ENCODE assay signal across 8 cellular contexts in the genomic region with DNA sequence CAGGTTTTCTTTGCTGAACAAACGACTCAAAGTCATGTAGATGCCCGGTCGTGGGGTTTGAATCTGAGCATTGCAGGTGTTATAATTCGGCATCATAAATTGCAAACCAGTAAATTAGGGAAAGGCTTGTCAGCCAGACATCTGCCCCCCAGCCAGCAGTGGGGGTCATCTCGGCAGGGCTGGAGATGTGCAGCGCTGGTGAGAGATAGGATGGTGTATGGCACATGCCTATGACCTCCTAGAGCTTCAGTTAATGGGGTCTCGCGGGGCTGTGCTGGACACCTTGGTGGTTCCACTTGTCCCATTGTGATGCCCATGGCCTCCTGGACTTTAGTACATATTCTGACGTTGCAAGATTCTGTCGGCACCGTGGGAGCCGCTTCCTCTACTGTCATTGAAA.
DNase-seq lines count a peak whose midpoint lies in the region; ATAC-seq and TF ChIP-seq lines count a peak whose summit lies in the region.
"Not testable (repeated sequence)": the region's sequence is repeated elsewhere in the genome, so short reads cannot be mapped to it uniquely, and the experiment has no call there.

No MANE protein-coding gene starts in this region.

- peak overlapping the region; percentile 49; the same call in 1 of the 2 replicates for H2AFZ ChIP-seq in KMS-11 (ENCODE audit: low read depth)

- peak; percentile 40 for TF ChIP-seq CTCF in CD14-positive monocyte (IDR thresholded peaks at IDR 0.05)
- not testable (repeated sequence) for TF ChIP-seq CTCF in KMS-11 (conservative IDR thresholded peaks at IDR 0.05; ENCODE audit: low read depth, low read length)
- TF ChIP-seq CTCF in endothelial cell (IDR thresholded peaks at IDR 0.05; ENCODE audit: unreplicated experiment) = peak; percentile 47
- peak; percentile 7 for TF ChIP-seq CTCF in nephron progenitor cell (IDR thresholded peaks at IDR 0.05)

- intact Hi-C loops in CD14-positive monocyte (cut with micrococcal nuclease); activated CD4-positive, alpha-beta T cell treated with anti-CD3 and anti-CD28 coated beads for 36 hours (cut with DNase I, micrococcal nuclease): not testable (repeated sequence)

- POLR2A ChIA-PET in activated CD4-positive, alpha-beta T cell treated with anti-CD3 and anti-CD28 coated beads for 36 hours (lab: Charles Lee) = not testable (repeated sequence)

- CTCF ChIA-PET in activated CD4-positive, alpha-beta T cell treated with anti-CD3 and anti-CD28 coated beads for 36 hours (lab: Charles Lee) = interaction anchor here (1.6 to 5.5 kb wide), 2 partner anchors 10 to 14 kb away, joined by 12 to 63 read pairs; no protein-coding TSS in a partner anchor

- not testable (repeated sequence) for H3K36me3 Mint-ChIP-seq in CD14-positive monocyte; activated CD4-positive, alpha-beta T cell treated with anti-CD3 and anti-CD28 coated beads for 36 hours (ENCODE audit: low read depth); activated naive CD8-positive, alpha-beta T cell; endothelial cell (ENCODE audit: low read depth, unreplicated experiment); nephron progenitor cell (ENCODE audit: low read depth)

- H3K4me1 ChIP-seq in KMS-11 (ENCODE audit: low read depth, poor library complexity, severe bottlenecking) = not testable (repeated sequence)

- DNase-seq in CD14-positive monocyte (ENCODE audit: low spot score) (peak; percentile 40), endothelial cell (ENCODE audit: low spot score) (peak; percentile 35), islet precursor cell (peak; percentile 48), nephron progenitor cell (peak; percentile 24)
- DNase-seq in activated CD4-positive, alpha-beta T cell treated with anti-CD3 and anti-CD28 coated beads for 36 hours = peak; percentile 10
- peak; percentile 21 to 32 for DNase-seq in stimulated activated naive CD8-positive, alpha-beta T cell treated with anti-CD3 and anti-CD28 coated beads, Interleukin-15, amount 100 ng/mL, for 72 hours

- not testable (repeated sequence) for H3K9me3 Mint-ChIP-seq in CD14-positive monocyte; activated CD4-positive, alpha-beta T cell treated with anti-CD3 and anti-CD28 coated beads for 36 hours (ENCODE audit: low read depth); activated naive CD8-positive, alpha-beta T cell (ENCODE audit: low read depth); endothelial cell (ENCODE audit: unreplicated experiment); nephron progenitor cell; stimulated activated naive CD8-positive, alpha-beta T cell treated with anti-CD3 and anti-CD28 coated beads, Interleukin-15, amount 100 ng/mL, for 72 hours

- H3K27me3 Mint-ChIP-seq in CD14-positive monocyte (ENCODE audit: low read depth in 3 of 3); activated CD4-positive, alpha-beta T cell treated with anti-CD3 and anti-CD28 coated beads for 36 hours; activated naive CD8-positive, alpha-beta T cell; endothelial cell (ENCODE audit: unreplicated experiment); stimulated activated naive CD8-positive, alpha-beta T cell treated with anti-CD3 and anti-CD28 coated beads, Interleukin-15, amount 100 ng/mL, for 72 hours: not testable (repeated sequence)
- peaks cover 13% of the 10 kb centered on the region for H3K27me3 Mint-ChIP-seq in nephron progenitor cell (ENCODE audit: low read depth, poor library complexity)

- not testable (repeated sequence) for H3K36me3 ChIP-seq in KMS-11 (ENCODE audit: insufficient read depth)

- H3K4me3 Mint-ChIP-seq in CD14-positive monocyte; activated CD4-positive, alpha-beta T cell treated with anti-CD3 and anti-CD28 coated beads for 36 hours; activated naive CD8-positive, alpha-beta T cell; endothelial cell (ENCODE audit: unreplicated experiment); nephron progenitor cell; stimulated activated naive CD8-positive, alpha-beta T cell treated with anti-CD3 and anti-CD28 coated beads, Interleukin-15, amount 100 ng/mL, for 72 hours: not testable (repeated sequence)

- H3K4me1 Mint-ChIP-seq in CD14-positive monocyte; activated CD4-positive, alpha-beta T cell treated with anti-CD3 and anti-CD28 coated beads for 36 hours; activated naive CD8-positive, alpha-beta T cell (ENCODE audit: low read depth); endothelial cell (ENCODE audit: unreplicated experiment); nephron progenitor cell; stimulated activated naive CD8-positive, alpha-beta T cell treated with anti-CD3 and anti-CD28 coated beads, Interleukin-15, amount 100 ng/mL, for 72 hours: not testable (repeated sequence)

- peak overlapping the region in 1 of 7 donors; percentile 28 for H3K27ac Mint-ChIP-seq in CD14-positive monocyte
- H3K27ac Mint-ChIP-seq in activated CD4-positive, alpha-beta T cell treated with anti-CD3 and anti-CD28 coated beads for 36 hours; endothelial cell (ENCODE audit: unreplicated experiment); nephron progenitor cell; stimulated activated naive CD8-positive, alpha-beta T cell treated with anti-CD3 and anti-CD28 coated beads, Interleukin-15, amount 100 ng/mL, for 72 hours: not testable (repeated sequence)
- H3K27ac Mint-ChIP-seq in activated naive CD8-positive, alpha-beta T cell = peak overlapping the region; percentile 47

- H3K4me3 ChIP-seq in KMS-11 (IDR thresholded peaks at IDR 0.05; ENCODE audit: insufficient read depth, low read depth, low read length) = not testable (repeated sequence)

- H3K27me3 ChIP-seq in KMS-11 (ENCODE audit: insufficient read depth, low read depth) = not testable (repeated sequence)

- not testable (repeated sequence) for H3K27ac ChIP-seq in KMS-11

- not testable (repeated sequence) for ATAC-seq in activated CD4-positive, alpha-beta T cell treated with anti-CD3 and anti-CD28 coated beads for 36 hours; stimulated activated naive CD8-positive, alpha-beta T cell treated with anti-CD3 and anti-CD28 coated beads, Interleukin-15, amount 100 ng/mL, for 72 hours

- H3K9ac ChIP-seq in KMS-11 = not testable (repeated sequence)

- H3K4me2 ChIP-seq in KMS-11 = 0 out of 2 replicates have a peak overlapping the region, but pooled peaks have one; percentile 18

- H3K79me2 ChIP-seq in KMS-11 (ENCODE audit: insufficient read depth, low read depth) = not testable (repeated sequence)

- H4K20me1 ChIP-seq in KMS-11 (ENCODE audit: insufficient read depth) = not testable (repeated sequence)
